ENCODE assay signal across 19 cellular contexts in the genomic region with DNA sequence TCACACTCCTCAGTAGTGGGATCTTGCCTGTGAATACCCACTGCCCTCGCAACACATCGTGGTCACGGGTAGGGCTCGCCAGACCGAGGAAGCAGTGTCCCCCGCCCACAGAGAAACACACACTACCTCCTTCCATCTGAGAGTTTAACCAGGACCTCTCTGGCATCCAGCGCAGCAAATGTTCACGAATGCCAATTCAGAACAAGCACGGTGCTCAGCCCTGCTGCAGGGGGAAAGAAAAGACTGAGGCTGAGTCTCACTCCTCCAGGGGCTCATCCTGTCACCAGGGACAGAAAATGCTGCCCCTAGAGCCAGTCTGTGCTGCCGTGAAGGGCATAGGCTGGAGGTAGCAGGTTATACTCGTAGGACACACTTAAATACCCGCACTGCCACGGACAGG. TPM values are rescaled to one million over a fixed set of nuclear protein-coding genes. Genes with fewer than 3 reads are reported as not detected.
DNase-seq lines count a peak whose midpoint lies in the region; ATAC-seq and TF ChIP-seq lines count a peak whose summit lies in the region.
"Had no signal": no experiment of that assay in that cellular context is flagged by ENCODE, and none has a peak within 500 bp of the region (broad histone marks: within the 10 kb centered on the region; RNA-seq: fewer than 3 reads in every experiment).

No MANE protein-coding gene starts in this region.

- H2BK12ac ChIP-seq in mesenchymal stem cell (ENCODE audit: low read length in 2 of 2) = peak overlapping the region; percentile 15 to 69

- intact Hi-C loops in spleen (cut with DNase I; ENCODE audit: low total_unique reads) = no loop called here

- 84% methylated on average over 13 of the region's 13 CpGs for whole genome bisulfite sequencing in mesenchymal stem cell
- WGBS in spleen, 5 donors = 52 to 72% (median 60%) methylated on average over 12 to 13 of the region's 13 CpGs

- H2BK120ac ChIP-seq in mesenchymal stem cell (ENCODE audit: low read depth, low read length) = no peak overlapping the region

- no peak overlapping the region for H3K14ac ChIP-seq in mesenchymal stem cell (ENCODE audit: low read length in 2 of 2)

- peak overlapping the region; percentile 83 for H3K27ac ChIP-seq in epithelial cell of prostate
- no peak overlapping the region for H3K27ac ChIP-seq in mesenchymal stem cell (ENCODE audit: low read length, poor library complexity, severe bottlenecking)
- H3K27ac ChIP-seq in spleen = peak overlapping the region in 7 of 8 donors; percentile 1 to 68 (median 45)

- H3K79me1 ChIP-seq in mesenchymal stem cell (replicated peaks; ENCODE audit: low read length, poor library complexity, severe bottlenecking) = no peaks in the 10 kb centered on the region

- H3K9me3 ChIP-seq in mesenchymal stem cell (ENCODE audit: control insufficient read depth, low read length) (no peaks in the 10 kb centered on the region), spleen (no peaks in the 10 kb centered on the region)
- H3K9me3 ChIP-seq: MG63 had no signal

- H3K9ac ChIP-seq in mesenchymal stem cell (ENCODE audit: low read length) = no peak overlapping the region

- H2BK5ac ChIP-seq in mesenchymal stem cell (ENCODE audit: low read depth, low read length, poor library complexity, severe bottlenecking) = no peak overlapping the region

- H2BK15ac ChIP-seq in mesenchymal stem cell (ENCODE audit: low read depth, poor library complexity, severe bottlenecking) = no peak overlapping the region

- H4K8ac ChIP-seq in mesenchymal stem cell (ENCODE audit: low read length) = no peak overlapping the region

- no peak overlapping the region for H2AFZ ChIP-seq in mesenchymal stem cell (ENCODE audit: low read depth, low read length)

- H4K91ac ChIP-seq in mesenchymal stem cell (ENCODE audit: low read length) = no peak overlapping the region

- no peak overlapping the region for H2AK5ac ChIP-seq in mesenchymal stem cell (ENCODE audit: low read length, severe bottlenecking)

- H3K18ac ChIP-seq in mesenchymal stem cell (ENCODE audit: low read depth in 1 of 2, low read length in 2 of 2) = peak overlapping the region in 1 of 2 experiments; percentile 53

- TF ChIP-seq POLR2A in NB4 (IDR thresholded peaks at IDR 0.05; ENCODE audit: extremely low read depth, insufficient read length) = no peak
- TF ChIP-seq POLR2A in spleen (IDR thresholded peaks at IDR 0.05) = no peak

- H3K27me3 ChIP-seq in mesenchymal stem cell (ENCODE audit: control insufficient read depth in 1 of 2, insufficient read depth in 1 of 2, low read length in 2 of 2) (peaks cover 0 to 22% of the 10 kb centered on the region in 2 experiments), spleen (replicated peaks in 1 of 7) (no peaks in the 10 kb centered on the region)
- H3K27me3 ChIP-seq: MG63 had no signal

- H3K23ac ChIP-seq in mesenchymal stem cell (ENCODE audit: low read length in 2 of 2) = no peak overlapping the region

- no peaks in the 10 kb centered on the region for H3K36me3 ChIP-seq in mesenchymal stem cell (ENCODE audit: control insufficient read depth in 1 of 2, insufficient read depth in 2 of 2, low read depth in 1 of 2, low read length in 2 of 2)
- H3K36me3 ChIP-seq in spleen = no peaks in the 10 kb centered on the region
- H3K36me3 ChIP-seq: MG63 had no signal

- H3K4me2 ChIP-seq in mesenchymal stem cell (ENCODE audit: low read length, poor library complexity, severe bottlenecking) = no peak overlapping the region

- TF ChIP-seq CTCF in NB4 (IDR thresholded peaks at IDR 0.05; ENCODE audit: low read depth, low read length) = no peak
- TF ChIP-seq CTCF in spleen (IDR thresholded peaks at IDR 0.05 in 8 of 11, conservative IDR thresholded peaks at IDR 0.05 in 3 of 11) = no peak

- H3K4ac ChIP-seq in mesenchymal stem cell (ENCODE audit: low read depth in 1 of 2, low read length in 2 of 2) = no peak overlapping the region

- ATAC-seq in HG03135 (IDR thresholded peaks at IDR 0.05; ENCODE audit: unreplicated experiment) (no peak), HG02588 (IDR thresholded peaks at IDR 0.05; ENCODE audit: unreplicated experiment) (no peak), HG03039 (IDR thresholded peaks at IDR 0.05; ENCODE audit: unreplicated experiment) (no peak)
- ATAC-seq: HepG2 had no signal

- H3K4me1 ChIP-seq in mesenchymal stem cell (ENCODE audit: control insufficient read depth, insufficient read depth, low read depth, low read length) = peaks cover 13% of the 10 kb centered on the region
- H3K4me1 ChIP-seq in spleen = peaks cover 0 to 80% (median 42%) of the 10 kb centered on the region in 6 donors

- DNase-seq in NB4 (ENCODE audit: low read depth) (peak; percentile 52), epithelial cell of prostate (ENCODE audit: low read depth, low spot score) (no peak), mesenchymal stem cell (no peak), spleen (peak; percentile 46), HCEC 1CT (no peak)
- DNase-seq: activated CD4-positive, alpha-beta T cell treated with anti-CD3 and anti-CD28 coated beads, Interleukin-2, amount 50 U/mL, for 1 hour; CD4-positive, alpha-beta memory T cell; erythroblast; glutamatergic neuron; MG63; NCI-H1930; retina; RPMI8226; stimulated activated naive CD4-positive, alpha-beta T cell had no signal

- H3K4me3 ChIP-seq in NB4 (ENCODE audit: low read depth, low read length) = no peak overlapping the region
- no peak overlapping the region for H3K4me3 ChIP-seq in mesenchymal stem cell (ENCODE audit: insufficient read depth in 1 of 2, low read depth in 1 of 2, low read length in 2 of 2)
- no peak overlapping the region for H3K4me3 ChIP-seq in spleen
- H3K4me3 ChIP-seq: MG63 had no signal

RNA-seq across cellular contexts. Expression of a gene that starts 42.4 kb away (rescaled TPM):
- 37.8 TPM for polyA plus RNA-seq in mesenchymal stem cell (2013, experiment 1 of 2)
- 39.1 TPM for polyA plus RNA-seq in mesenchymal stem cell (2013, experiment 2 of 2)
- total RNA-seq in spleen = 100 to 1,000 TPM in 2 of 7 donors, 10 to 100 TPM in 5; 38.9 to 133 (median 68.9) TPM
- 10 to 100 TPM in 1 of 3 donors, 1 to 10 TPM in 2; 6.9 to 28.0 (median 9.3) TPM for polyA plus RNA-seq in spleen
- polyA plus RNA-seq: CD4-positive, alpha-beta memory T cell; neural cell had no signal

Comparison
In these comparisons a context has a peak if more than half of its experiments do, and no peak if none do; other contexts are left out.
1. DNase-seq: peak in NB4 (single experiment) and spleen (single experiment); none in epithelial cell of prostate (single experiment), mesenchymal stem cell (single experiment) and HCEC 1CT (single experiment).